28 cellular contexts compared by ENCODE assay signal in genomic region chr11:112167145-112167544, GRCh38. TPM values are rescaled to one million over a fixed set of nuclear protein-coding genes. Genes with fewer than 3 reads are reported as not detected.
DNase-seq lines count a peak whose midpoint lies in the region; ATAC-seq, FAIRE-seq and TF ChIP-seq lines count a peak whose summit lies in the region.
"Had no signal": no experiment of that assay in that cellular context is flagged by ENCODE, and none has a peak within 500 bp of the region (broad histone marks: within the 10 kb centered on the region; RNA-seq: fewer than 3 reads in every experiment).

A gene with protein sequence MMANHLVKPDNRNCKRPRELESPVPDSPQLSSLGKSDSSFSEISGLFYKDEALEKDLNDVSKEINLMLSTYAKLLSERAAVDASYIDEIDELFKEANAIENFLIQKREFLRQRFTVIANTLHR (plus strand): TSS chr11:112167372. CDS start chr11:112169269, 1,897 bp downstream.

- CTCF ChIA-PET in A549 (lab: Yijun Ruan, JAX), result interaction anchor here (1.6 kb wide), 1 partner anchor 8 kb away, joined by 7 read pairs; the partner anchor contains the start of gene BCO2

- intact Hi-C loops in natural killer cell (cut with micrococcal nuclease), result no loop called here

- H3K4me3 ChIP-seq in A549 (no peak within 1 kb of the TSS), Peyer's patch (no peak within 1 kb of the TSS), hepatocyte (no peak within 1 kb of the TSS), osteoblast (ENCODE audit: insufficient read depth, low read length) (no peak within 1 kb of the TSS)
- H3K4me3 ChIP-seq: HAP-1, uterus had no signal

- H3K4me2 ChIP-seq in A549 (peak within 1 kb of the TSS; percentile 47), hepatocyte (peak within 1 kb of the TSS; percentile 23), osteoblast (ENCODE audit: insufficient read depth, low read length) (peak within 1 kb of the TSS; percentile 40)
- H3K4me2 ChIP-seq: KMS-11 had no signal

- peaks cover 0 to 5% of the 10 kb centered on the region in 2 donors for H3K27me3 Mint-ChIP-seq in natural killer cell (ENCODE audit: low read depth in 2 of 2)

- DNase-seq in A549 (ENCODE audit: low read depth in 1 of 2, low spot score in 1 of 2) (no peak), Peyer's patch (no peak), hepatocyte (ENCODE audit: low spot score) (no peak), osteoblast (ENCODE audit: insufficient read length, low spot score, missing footprints) (no peak), ecto neural progenitor cell (ENCODE audit: low spot score) (no peak), cerebellum (ENCODE audit: low spot score) (no peak), natural killer cell (no peak)
- DNase-seq: activated CD4-positive, alpha-beta T cell treated with anti-CD3 and anti-CD28 coated beads, Interleukin-2, amount 10 ng/mL, durations not matched to agents 24 days and 14 days; activated effector memory CD4-positive, alpha-beta T cell treated with anti-CD3 and anti-CD28 coated beads, Interleukin-2, amount 50 U/mL, for 16 hours; activated T-cell treated with anti-CD3 and anti-CD28 coated beads, Interleukin-2, amount 50 U/mL, for 1 hour; BE2C; central memory CD4-positive, alpha-beta T cell; islet precursor cell; left ventricle myocardium superior; NCI-H1436; NCI-H2107; posterior cingulate gyrus; SHP77; stimulated activated CD4-positive, alpha-beta T cell treated with anti-CD3 and anti-CD28 coated beads, Interleukin-4, amount 100 ng/mL, for 4 hours; stimulated activated naive B cell treated with anti-CD40 and anti-IgM and Interleukin-4, amounts not matched to agents 10 μg/mL and 1 μg/mL and 100 μg/mL, for 72 hours; uterus had no signal

- TF ChIP-seq POLR2A in A549 (IDR thresholded peaks at IDR 0.05; ENCODE audit: low read length) (no peak), Peyer's patch (IDR thresholded peaks at IDR 0.05) (no peak)

- H3K9me3 ChIP-seq in A549 (no peaks in the 10 kb centered on the region), Peyer's patch (no peaks in the 10 kb centered on the region), hepatocyte (ENCODE audit: low read depth) (no peaks in the 10 kb centered on the region), osteoblast (ENCODE audit: low read depth, low read length) (no peaks in the 10 kb centered on the region)
- H3K9me3 ChIP-seq: BE2C, HAP-1, uterus had no signal

- TF ChIP-seq EP300 in A549 (IDR thresholded peaks at IDR 0.05), result no peak

- no peak for TF ChIP-seq RAD21 in A549 (conservative IDR thresholded peaks at IDR 0.05 in 1 of 2, IDR thresholded peaks at IDR 0.05 in 1 of 2)

- H3K9me3 Mint-ChIP-seq in natural killer cell, result no peaks in the 10 kb centered on the region
- H3K9me3 Mint-ChIP-seq: activated CD4-positive, alpha-beta T cell treated with anti-CD3 and anti-CD28 coated beads, Interleukin-2, amount 10 ng/mL, durations not matched to agents 24 days and 14 days; stimulated activated naive B cell treated with anti-CD40 and anti-IgM and Interleukin-4, amounts not matched to agents 10 μg/mL and 1 μg/mL and 100 μg/mL, for 72 hours had no signal

- no peaks in the 10 kb centered on the region for H3K36me3 Mint-ChIP-seq in natural killer cell

- no peak for ATAC-seq in A549
- no peak for ATAC-seq in natural killer cell
- ATAC-seq in HG02610 (IDR thresholded peaks at IDR 0.05; ENCODE audit: unreplicated experiment), result no peak
- ATAC-seq: left ventricle myocardium superior; stimulated activated naive B cell treated with anti-CD40 and anti-IgM and Interleukin-4, amounts not matched to agents 10 μg/mL and 1 μg/mL and 100 μg/mL, for 72 hours had no signal

- no peaks in the 10 kb centered on the region for H4K20me1 ChIP-seq in hepatocyte (ENCODE audit: insufficient read depth, poor library complexity, severe bottlenecking)
- no peaks in the 10 kb centered on the region for H4K20me1 ChIP-seq in osteoblast (ENCODE audit: insufficient read depth, low read length)

- TF ChIP-seq CTCF in A549 (IDR thresholded peaks at IDR 0.05), result no peak
- TF ChIP-seq CTCF in Peyer's patch (IDR thresholded peaks at IDR 0.05), result no peak
- TF ChIP-seq CTCF in hepatocyte (IDR thresholded peaks at IDR 0.05; ENCODE audit: poor library complexity), result no peak
- TF ChIP-seq CTCF in osteoblast (IDR thresholded peaks at IDR 0.05; ENCODE audit: extremely low read depth, low read depth, low read length), result no peak
- no peak for TF ChIP-seq CTCF in natural killer cell (IDR thresholded peaks at IDR 0.05)

- peaks cover 27% of the 10 kb centered on the region; the same call in 2 of the 3 replicates for H3K4me1 ChIP-seq in A549
- no peaks in the 10 kb centered on the region for H3K4me1 ChIP-seq in Peyer's patch
- H3K4me1 ChIP-seq in hepatocyte (ENCODE audit: insufficient read depth), result peaks cover 6% of the 10 kb centered on the region
- H3K4me1 ChIP-seq in osteoblast (ENCODE audit: insufficient read depth, low read length), result peaks cover 26% of the 10 kb centered on the region
- H3K4me1 ChIP-seq: BE2C, uterus had no signal

- 96% methylated on average over 24 of the region's 25 CpGs for WGBS in A549 (ENCODE audit: missing lambda C conversion rate)
- 97% methylated on average over 9 of the region's 25 CpGs for WGBS in hepatocyte (ENCODE audit: low lambda C conversion rate, missing lambda C conversion rate)

- H3K9me2 ChIP-seq in hepatocyte (replicated peaks; ENCODE audit: insufficient read depth), result no peaks in the 10 kb centered on the region

- no peak within 1 kb of the TSS for H3K4me3 Mint-ChIP-seq in natural killer cell
- H3K4me3 Mint-ChIP-seq: activated CD4-positive, alpha-beta T cell treated with anti-CD3 and anti-CD28 coated beads, Interleukin-2, amount 10 ng/mL, durations not matched to agents 24 days and 14 days; stimulated activated naive B cell treated with anti-CD40 and anti-IgM and Interleukin-4, amounts not matched to agents 10 μg/mL and 1 μg/mL and 100 μg/mL, for 72 hours had no signal

- H2AFZ ChIP-seq in hepatocyte, result no peak within 1 kb of the TSS
- peak within 1 kb of the TSS; percentile 83 for H2AFZ ChIP-seq in osteoblast (ENCODE audit: low read length)

- H3K36me3 ChIP-seq in Peyer's patch (no peaks in the 10 kb centered on the region), hepatocyte (replicated peaks; ENCODE audit: insufficient read depth, low read depth) (no peaks in the 10 kb centered on the region), osteoblast (ENCODE audit: insufficient read depth, low read length) (no peaks in the 10 kb centered on the region)
- H3K36me3 ChIP-seq: BE2C, HAP-1, uterus had no signal

- POLR2A ChIA-PET in A549 (lab: Yijun Ruan, JAX), result no interaction called here

- no peak for FAIRE-seq in A549 (lab: Jason Lieb, UNC)

- peaks cover 20 to 23% of the 10 kb centered on the region in 2 donors for H3K4me1 Mint-ChIP-seq in natural killer cell

- H3K27me3 ChIP-seq in Peyer's patch, result no peaks in the 10 kb centered on the region
- H3K27me3 ChIP-seq in hepatocyte, result no peaks in the 10 kb centered on the region
- no peaks in the 10 kb centered on the region for H3K27me3 ChIP-seq in osteoblast (ENCODE audit: insufficient read depth, low read length)
- H3K27me3 ChIP-seq: BE2C, uterus had no signal

- H3K79me2 ChIP-seq in hepatocyte (no peaks in the 10 kb centered on the region), osteoblast (ENCODE audit: insufficient read depth, low read length) (no peaks in the 10 kb centered on the region)

- H3K27ac ChIP-seq in A549, result peak within 1 kb of the TSS; percentile 61 to 78
- H3K27ac ChIP-seq in Peyer's patch, result peak within 1 kb of the TSS in 3 of 4 donors; percentile 34 to 57 (median 49)
- peak within 1 kb of the TSS; percentile 75 for H3K27ac ChIP-seq in hepatocyte
- H3K27ac ChIP-seq in osteoblast (ENCODE audit: low read depth, low read length), result peak within 1 kb of the TSS; percentile 52
- H3K27ac ChIP-seq: KMS-11, uterus, VCaP had no signal

- H3K27ac Mint-ChIP-seq in natural killer cell, result no peak within 1 kb of the TSS
- H3K27ac Mint-ChIP-seq: activated CD4-positive, alpha-beta T cell treated with anti-CD3 and anti-CD28 coated beads, Interleukin-2, amount 10 ng/mL, durations not matched to agents 24 days and 14 days; stimulated activated naive B cell treated with anti-CD40 and anti-IgM and Interleukin-4, amounts not matched to agents 10 μg/mL and 1 μg/mL and 100 μg/mL, for 72 hours had no signal

TF ChIP-seq in A549, 52 proteins besides CTCF, POLR2A, EP300 and RAD21 (continues in another document):
- TF ChIP-seq RNF2 (IDR thresholded peaks at IDR 0.05; ENCODE audit: borderline replicate concordance, low read depth) (no peak), JUNB (IDR thresholded peaks at IDR 0.05) (no peak), HES2 (IDR thresholded peaks at IDR 0.05) (no peak), NR3C1 (IDR thresholded peaks at IDR 0.05) (no peak), ZC3H11A (IDR thresholded peaks at IDR 0.05) (no peak), FOSL2 (IDR thresholded peaks at IDR 0.05) (no peak), FOSL2 (CRISPR knock-in tag; IDR thresholded peaks at IDR 0.05) (no peak), MYC (IDR thresholded peaks at IDR 0.05; ENCODE audit: borderline replicate concordance, low read length) (no peak), EHMT2 (IDR thresholded peaks at IDR 0.05; ENCODE audit: low read depth) (no peak), TP53 (CRISPR knock-in tag; IDR thresholded peaks at IDR 0.05) (no peak), TFCP2L1 (CRISPR knock-in tag; IDR thresholded peaks at IDR 0.05) (no peak), NPAS2 (CRISPR knock-in tag; IDR thresholded peaks at IDR 0.05; ENCODE audit: borderline replicate concordance) (no peak), CBX2 (IDR thresholded peaks at IDR 0.05; ENCODE audit: borderline replicate concordance, low read depth) (no peak)

RNA-seq across cellular contexts. Expression of the gene that starts here (rescaled TPM):
- polyA plus RNA-seq in A549 (2011; rRNA removed), result not detected in 2 replicates
- polyA plus RNA-seq in A549 (2012; cell fraction: cytosol; rRNA removed), result not detected in 2 replicates
- polyA plus RNA-seq in A549 (2012; cell fraction: nucleus; rRNA removed), result not detected in 2 replicates
- not detected in 3 replicates for polyA plus RNA-seq in A549 (2017; fragmentation: RNase III; extraction: RNeasy Plus Mini Kit Qiagen cat#74134 plus additional on column Dnase treatment)
- not detected in 2 replicates for polyA minus RNA-seq in A549 (2011; rRNA and poly(A)+ RNA removed)
- 1 to 10 TPM in 1 of 4 donors, not detected in 3; 2.0 TPM for total RNA-seq in Peyer's patch
- 0.50 and 4.4 TPM in 2 replicates for total RNA-seq in hepatocyte
- polyA plus RNA-seq in hepatocyte, result not detected in 2 replicates
- total RNA-seq in osteoblast, result 0.59 TPM in 1 of 2 replicates, not detected in the other
- total RNA-seq in cerebellum, result 0.54 TPM
- under 1 TPM; 0.45 to 0.82 (median 0.50) TPM for total RNA-seq in natural killer cell
- total RNA-seq: activated CD4-positive, alpha-beta T cell treated with anti-CD3 and anti-CD28 coated beads, Interleukin-2, amount 10 ng/mL, durations not matched to agents 24 days and 14 days; activated CD8-positive, alpha-beta memory T cell treated with anti-CD3 and anti-CD28 coated beads for 36 hours; dermis microvascular lymphatic vessel endothelial cell; HT-29; left ventricle myocardium superior had no signal
